9 cellular contexts compared by ENCODE assay signal in genomic region chr6:56652994-56653393, GRCh38. TPM values are rescaled to one million over a fixed set of nuclear protein-coding genes. Genes with fewer than 3 reads are reported as not detected.
DNase-seq lines count a peak whose midpoint lies in the region; ATAC-seq and TF ChIP-seq lines count a peak whose summit lies in the region.
"Had no signal": no experiment of that assay in that cellular context is flagged by ENCODE, and none has a peak within 500 bp of the region (broad histone marks: within the 10 kb centered on the region; RNA-seq: fewer than 3 reads in every experiment).

No MANE protein-coding gene starts in this region.

- H3K4me1 ChIP-seq in left ventricle myocardium inferior (peaks cover 80% of the 10 kb centered on the region), suprapubic skin (peaks cover 63% of the 10 kb centered on the region), MM.1S (ENCODE audit: low read length) (no peaks in the 10 kb centered on the region)

- no peaks in the 10 kb centered on the region for H4K20me1 ChIP-seq in MM.1S (ENCODE audit: insufficient read depth, low read length)

- in situ Hi-C loops in astrocyte of the spinal cord (cut with HindIII; ENCODE audit: low sequenced_read_pairs): no loop called here

- H3K27me3 Mint-ChIP-seq in nephron progenitor cell (ENCODE audit: low read depth, poor library complexity): no peaks in the 10 kb centered on the region

- H3K4me1 Mint-ChIP-seq in nephron progenitor cell: peaks cover 6% of the 10 kb centered on the region

- WGBS in suprapubic skin: 16% methylated on average over 2 of the region's 2 CpGs

- no peaks in the 10 kb centered on the region for H3F3A ChIP-seq in MM.1S (ENCODE audit: insufficient read depth, low read length)

- H3K27ac ChIP-seq in left ventricle myocardium inferior (replicated peaks): peak overlapping the region; percentile 49
- peak overlapping the region; percentile 78 for H3K27ac ChIP-seq in suprapubic skin
- H3K27ac ChIP-seq in MM.1S (ENCODE audit: low read length): no peak overlapping the region

- no peak overlapping the region for H3K9ac ChIP-seq in MM.1S (ENCODE audit: low read length)

- H3K9me3 Mint-ChIP-seq in nephron progenitor cell: no peaks in the 10 kb centered on the region

- H2AFZ ChIP-seq in MM.1S (ENCODE audit: low read length): no peak overlapping the region

- TF ChIP-seq EP300 in suprapubic skin (IDR thresholded peaks at IDR 0.05): no peak

- H3K27me3 ChIP-seq in left ventricle myocardium inferior (ENCODE audit: low read depth) (no peaks in the 10 kb centered on the region), suprapubic skin (no peaks in the 10 kb centered on the region), MM.1S (replicated peaks; ENCODE audit: insufficient read depth, low read length) (no peaks in the 10 kb centered on the region)

- H3K9me2 ChIP-seq in MM.1S (replicated peaks; ENCODE audit: insufficient read depth, low read length): no peaks in the 10 kb centered on the region

- H3K4me3 ChIP-seq in astrocyte of the spinal cord (ENCODE audit: low read depth, low read length): no peak overlapping the region
- no peak overlapping the region for H3K4me3 ChIP-seq in left ventricle myocardium inferior
- H3K4me3 ChIP-seq in suprapubic skin: no peak overlapping the region
- no peak overlapping the region for H3K4me3 ChIP-seq in MM.1S (ENCODE audit: low read length)

- H3K79me2 ChIP-seq in MM.1S (ENCODE audit: low read length): peaks cover under 1% of the 10 kb centered on the region; the same call in 1 of the 2 replicates

- no peak for ATAC-seq in GM19455 (IDR thresholded peaks at IDR 0.05; ENCODE audit: unreplicated experiment)

- no peak overlapping the region for H3K27ac Mint-ChIP-seq in nephron progenitor cell

- H3K36me3 Mint-ChIP-seq in nephron progenitor cell (ENCODE audit: low read depth): peaks cover 3% of the 10 kb centered on the region

- no peak for TF ChIP-seq CTCF in astrocyte of the spinal cord (IDR thresholded peaks at IDR 0.05; ENCODE audit: low read depth, low read length)
- no peak for TF ChIP-seq CTCF in left ventricle myocardium inferior (IDR thresholded peaks at IDR 0.05; ENCODE audit: borderline replicate concordance)
- no peak for TF ChIP-seq CTCF in suprapubic skin (IDR thresholded peaks at IDR 0.05)
- TF ChIP-seq CTCF in MM.1S (IDR thresholded peaks at IDR 0.05; ENCODE audit: low read length): no peak
- TF ChIP-seq CTCF in nephron progenitor cell (IDR thresholded peaks at IDR 0.05): no peak

- no peaks in the 10 kb centered on the region for H3K9me3 ChIP-seq in left ventricle myocardium inferior (replicated peaks)
- no peaks in the 10 kb centered on the region for H3K9me3 ChIP-seq in suprapubic skin
- H3K9me3 ChIP-seq in MM.1S (replicated peaks; ENCODE audit: insufficient read depth, low read length): no peaks in the 10 kb centered on the region

- peak; percentile 56 for DNase-seq in HPDE6-E6E7 (ENCODE audit: extremely low spot score)
- peak; percentile 84 for DNase-seq in astrocyte of the spinal cord (ENCODE audit: low read depth, low spot score)
- no peak for DNase-seq in left ventricle myocardium inferior
- no peak for DNase-seq in suprapubic skin (ENCODE audit: low spot score in 2 of 2)
- no peak for DNase-seq in MM.1S
- no peak for DNase-seq in nephron progenitor cell
- DNase-seq in NCI-H524 treated with DMSO at 0.1 percent for 48 hours (lab: John Stamatoyannopoulos, UW): no peak
- DNase-seq: activated T-cell treated with anti-CD3 and anti-CD28 coated beads, Interleukin-2, amount 50 U/mL, for 1 hour had no signal

- H3K4me2 ChIP-seq in MM.1S (ENCODE audit: low read depth, low read length): no peak overlapping the region

- intact Hi-C loops in left ventricle myocardium inferior (cut with micrococcal nuclease): no loop called here

- no peak for TF ChIP-seq POLR2A in suprapubic skin (IDR thresholded peaks at IDR 0.05)

- H3K36me3 ChIP-seq in left ventricle myocardium inferior: peaks cover 5% of the 10 kb centered on the region
- H3K36me3 ChIP-seq in suprapubic skin: no peaks in the 10 kb centered on the region
- no peaks in the 10 kb centered on the region; the same call in 1 of the 2 replicates for H3K36me3 ChIP-seq in MM.1S (replicated peaks; ENCODE audit: insufficient read depth, low read length)

- no peak overlapping the region for H3K4me3 Mint-ChIP-seq in nephron progenitor cell

RNA-seq across cellular contexts. Expression of gene DST, which starts 10.3 kb away (rescaled TPM):
- total RNA-seq in left ventricle myocardium inferior (331 TPM), suprapubic skin (1,000 to 10,000 TPM in 1 of 4 donors, 100 to 1,000 TPM in 3; 637 to 1,048 (median 751) TPM)

Comparison
In these comparisons a context has a peak if more than half of its experiments do, and no peak if none do; other contexts are left out.
1. DNase-seq: peak in HPDE6-E6E7 (single experiment) and astrocyte of the spinal cord (single experiment); none in left ventricle myocardium inferior (single experiment), suprapubic skin (0 of 2), MM.1S (single experiment), nephron progenitor cell (single experiment) and NCI-H524 treated with DMSO at 0.1 percent for 48 hours (single experiment).